In the genomic region with DNA sequence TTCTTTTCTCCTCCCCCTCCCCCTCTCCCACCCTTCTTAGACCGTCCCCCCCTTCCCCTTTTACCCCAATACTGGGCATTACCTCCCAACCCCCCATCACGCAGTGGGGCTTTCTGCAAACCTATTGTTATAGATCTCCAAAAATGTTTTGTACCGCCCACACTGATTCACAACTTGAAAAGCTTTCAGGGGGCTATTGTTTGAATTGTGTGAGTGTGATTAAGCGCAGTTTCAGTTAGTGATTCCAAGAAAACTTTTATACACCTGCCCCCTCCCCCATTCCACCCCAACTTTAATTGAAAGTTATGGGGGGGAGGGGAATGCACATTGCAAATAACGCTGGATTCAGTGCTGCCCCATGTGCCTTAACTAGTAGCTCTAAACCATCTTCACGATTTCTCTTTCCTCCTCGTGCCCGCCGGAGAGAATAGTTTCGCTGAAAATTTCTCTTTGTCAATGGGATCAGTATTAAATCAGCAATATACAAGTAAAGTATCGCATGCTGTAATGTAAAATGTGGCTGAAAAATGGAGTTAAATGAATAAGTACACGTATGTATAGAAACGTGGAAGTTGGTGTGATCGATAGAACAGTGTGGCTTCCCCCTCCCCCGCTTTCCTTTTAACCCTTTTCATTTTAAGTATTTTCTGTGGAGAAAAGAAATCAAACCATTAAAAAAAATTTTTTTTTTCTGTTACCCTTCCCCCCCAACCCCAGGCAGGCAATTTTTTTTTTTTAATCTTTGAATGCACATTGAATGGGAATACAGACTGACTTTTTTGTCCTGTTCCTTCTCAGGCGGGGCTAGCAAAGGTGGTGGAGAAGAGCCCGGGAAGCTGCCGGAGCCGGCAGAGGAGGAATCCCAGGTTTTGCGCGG, we compare ENCODE assay signal across 12 cellular contexts. TPM values are rescaled to one million over a fixed set of nuclear protein-coding genes. Genes with fewer than 3 reads are reported as not detected.
DNase-seq lines count a peak whose midpoint lies in the region; ATAC-seq and TF ChIP-seq lines count a peak whose summit lies in the region.
"Had no signal": no experiment of that assay in that cellular context is flagged by ENCODE, and none has a peak within 500 bp of the region (broad histone marks: within the 10 kb centered on the region; RNA-seq: fewer than 3 reads in every experiment).

No MANE protein-coding gene starts in this region.

- TF ChIP-seq POLR2A in breast epithelium (IDR thresholded peaks at IDR 0.05), result no peak

- peaks cover 55% of the 10 kb centered on the region for H3K27me3 Mint-ChIP-seq in activated CD4-positive, alpha-beta T cell treated with anti-CD3 and anti-CD28 coated beads for 36 hours

- peaks cover 3% of the 10 kb centered on the region for H3K9me3 Mint-ChIP-seq in activated CD4-positive, alpha-beta T cell treated with anti-CD3 and anti-CD28 coated beads for 36 hours (ENCODE audit: low read depth)

- H3K27ac Mint-ChIP-seq in activated CD4-positive, alpha-beta T cell treated with anti-CD3 and anti-CD28 coated beads for 36 hours, result no peak overlapping the region

- peak; percentile 30 for ATAC-seq in activated CD4-positive, alpha-beta T cell treated with anti-CD3 and anti-CD28 coated beads for 36 hours
- no peak for ATAC-seq in HG03342 (IDR thresholded peaks at IDR 0.05; ENCODE audit: unreplicated experiment)
- ATAC-seq: body of pancreas, PC-3 had no signal

- peak overlapping the region; percentile 71 for H3K9ac ChIP-seq in NT2/D1 (ENCODE audit: insufficient read length, low read depth)

- H3K36me3 ChIP-seq in NT2/D1 (ENCODE audit: insufficient read depth, insufficient read length, low read length) (peaks cover 3% of the 10 kb centered on the region), breast epithelium (no peaks in the 10 kb centered on the region)
- H3K36me3 ChIP-seq: stomach had no signal

- H3K4me3 ChIP-seq in NT2/D1 (ENCODE audit: insufficient read length, low read depth) (peak overlapping the region; percentile 67), breast epithelium (no peak overlapping the region)
- H3K4me3 ChIP-seq: body of pancreas, stomach had no signal

- H3K4me3 Mint-ChIP-seq in activated CD4-positive, alpha-beta T cell treated with anti-CD3 and anti-CD28 coated beads for 36 hours, result peak overlapping the region; percentile 33

- peaks cover 15% of the 10 kb centered on the region for H3K4me1 Mint-ChIP-seq in activated CD4-positive, alpha-beta T cell treated with anti-CD3 and anti-CD28 coated beads for 36 hours

- no peak for TF ChIP-seq CTCF in breast epithelium (IDR thresholded peaks at IDR 0.05)

- POLR2A ChIA-PET in activated CD4-positive, alpha-beta T cell treated with anti-CD3 and anti-CD28 coated beads for 36 hours (lab: Charles Lee), result no interaction called here

- no peaks in the 10 kb centered on the region for H3K4me1 ChIP-seq in NT2/D1 (ENCODE audit: insufficient read depth, insufficient read length)
- peaks cover 0 to 2% of the 10 kb centered on the region in 2 donors for H3K4me1 ChIP-seq in breast epithelium

- peak; percentile 15 for DNase-seq in activated CD4-positive, alpha-beta T cell treated with anti-CD3 and anti-CD28 coated beads for 36 hours
- no peak for DNase-seq in activated CD4-positive, alpha-beta T cell treated with anti-CD3 and anti-CD28 coated beads for 1 hour
- DNase-seq in NT2/D1 (ENCODE audit: low read depth, low spot score) (peak; percentile 84), ecto neural progenitor cell (ENCODE audit: low spot score) (peak; percentile 74), retina (peak; percentile 77), breast epithelium (ENCODE audit: low spot score in 2 of 2) (no peak), NCI-H82 (lab: John Stamatoyannopoulos, UW) (no peak)
- DNase-seq: body of pancreas, midbrain, PC-3, stomach had no signal

- CTCF ChIA-PET in activated CD4-positive, alpha-beta T cell treated with anti-CD3 and anti-CD28 coated beads for 36 hours (lab: Charles Lee), result interaction anchor here (0.8 kb wide), 1 partner anchor 472 kb away, joined by 3 read pairs; no protein-coding TSS in a partner anchor

- H3K36me3 Mint-ChIP-seq in activated CD4-positive, alpha-beta T cell treated with anti-CD3 and anti-CD28 coated beads for 36 hours (ENCODE audit: low read depth), result peaks cover 3% of the 10 kb centered on the region

- H3K27me3 ChIP-seq in NT2/D1 (ENCODE audit: insufficient read depth, insufficient read length) (no peaks in the 10 kb centered on the region), breast epithelium (peaks cover 0 to 75% of the 10 kb centered on the region in 2 donors)

- intact Hi-C loops in activated CD4-positive, alpha-beta T cell treated with anti-CD3 and anti-CD28 coated beads for 36 hours (cut with DNase I, micrococcal nuclease), result loop anchor here in 1 of 2 experiments (1.0 kb wide), 1 partner anchor 16 kb away; no protein-coding TSS in a partner anchor
- intact Hi-C loops in breast epithelium (cut with DNase I; ENCODE audit: low total_unique reads), result no loop called here

- H3K27ac ChIP-seq in breast epithelium, result no peak overlapping the region
- H3K27ac ChIP-seq: body of pancreas, stomach had no signal

- H3K9me3 ChIP-seq in NT2/D1 (ENCODE audit: insufficient read depth, low read length), result no peaks in the 10 kb centered on the region
- no peaks in the 10 kb centered on the region for H3K9me3 ChIP-seq in breast epithelium

RNA-seq across cellular contexts. Expression of a gene that starts 0.6 kb away (rescaled TPM):
- not detected for total RNA-seq in activated CD4-positive, alpha-beta T cell treated with anti-CD3 and anti-CD28 coated beads for 36 hours
- not detected for total RNA-seq in breast epithelium
- total RNA-seq: body of pancreas, stomach had no signal

Comparison
In these comparisons a context has a peak if more than half of its experiments do, and no peak if none do; other contexts are left out.
1. DNase-seq: peak in activated CD4-positive, alpha-beta T cell treated with anti-CD3 and anti-CD28 coated beads for 36 hours (single experiment), NT2/D1 (single experiment), ecto neural progenitor cell (single experiment) and retina (single experiment); none in activated CD4-positive, alpha-beta T cell treated with anti-CD3 and anti-CD28 coated beads for 1 hour (single experiment), breast epithelium (0 of 2) and NCI-H82 (single experiment).